Comparison of ENCODE assay signal across 36 cellular contexts in the genomic region with DNA sequence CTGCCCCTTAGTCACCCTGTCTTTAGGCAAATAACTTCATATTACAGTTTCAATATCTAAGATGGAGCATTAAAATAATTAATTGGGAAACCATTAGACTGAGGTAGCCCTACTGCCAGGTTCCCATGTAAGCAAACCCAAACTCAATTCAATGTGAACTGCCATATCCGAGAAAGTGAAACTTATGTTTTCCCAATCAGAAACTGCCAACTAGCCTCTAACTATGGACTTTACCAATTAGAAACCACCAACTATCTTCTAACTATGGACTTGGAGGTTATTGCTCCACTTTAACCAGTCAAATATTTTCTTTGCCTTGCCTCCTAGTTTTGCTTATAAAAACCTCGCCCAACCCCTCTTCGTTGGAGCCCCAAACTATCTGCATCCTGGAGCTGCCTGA.
"Had no signal": no experiment of that assay in that cellular context is flagged by ENCODE, and none has a peak within 500 bp of the region (broad histone marks: within the 10 kb centered on the region; RNA-seq: fewer than 3 reads in every experiment).

No MANE protein-coding gene starts in this region.

- H3K36me3 ChIP-seq: adrenal gland, ascending aorta, brain microvascular endothelial cell, breast epithelium had no signal

- H3K9me3 Mint-ChIP-seq: activated B cell treated with CpG ODN at 0.5 μM for 24 hours; activated CD4-positive, alpha-beta memory T cell treated with anti-CD3 and anti-CD28 coated beads for 36 hours; activated CD4-positive, alpha-beta T cell treated with anti-CD3 and anti-CD28 coated beads, Interleukin-2, amount 10 ng/mL, durations not matched to agents 24 days and 14 days; activated CD8-positive, alpha-beta T cell treated with anti-CD3 and anti-CD28 coated beads for 36 hours; activated naive CD4-positive, alpha-beta T cell treated with anti-CD3 and anti-CD28 coated beads for 36 hours; activated naive CD4-positive, alpha-beta T cell treated with anti-CD3 and anti-CD28 coated beads, Interleukin-2, amount 50 U/mL, for 72 hours; activated naive CD8-positive, alpha-beta T cell treated with anti-CD3 and anti-CD28 coated beads for 36 hours; activated T-cell treated with anti-CD3 and anti-CD28 coated beads, Interleukin-2, amount 50 U/mL, for 4 hours; activated T-cell treated with anti-CD3 and anti-CD28 coated beads, Interleukin-2, amount 50 U/mL, for 72 hours; activated T-helper 1 cell treated with anti-CD3 and anti-CD28 coated beads, Interleukin-12 subunit alpha, Interleukin-12 subunit beta, Interleukin-2, Interleukin-4 antibody, amounts not matched to agents 30 ng/mL and 10 ng/mL and 1 ng/mL, durations not matched to agents 14 hours and 24 hours and 36 hours; activated T-helper 17 cell treated with anti-CD3 and anti-CD28 coated beads, Interleukin-2, amount 50 U/mL, for 72 hours; T-helper 1 cell treated with Interleukin-12 subunit alpha and Interleukin-12 subunit beta and Interleukin-4 antibody, amounts not matched to agents 30 μg/mL and 1 μg/mL, for 36 hours; T-helper 2 cell treated with Interferon-gamma antibody and Interleukin-4, amounts not matched to agents 5 μg/mL and 100 μg/mL, for 36 hours had no signal

- DNase-seq: activated B cell treated with CpG ODN at 0.5 μM for 24 hours; activated CD4-positive, alpha-beta memory T cell treated with anti-CD3 and anti-CD28 coated beads for 36 hours; activated CD4-positive, alpha-beta T cell treated with anti-CD3 and anti-CD28 coated beads for 4 hours; activated CD4-positive, alpha-beta T cell treated with anti-CD3 and anti-CD28 coated beads, Interleukin-2, amount 10 ng/mL, durations not matched to agents 24 days and 14 days; activated CD4-positive, alpha-beta T cell treated with anti-CD3 and anti-CD28 coated beads, Interleukin-2, amount 50 U/mL, for 1 hour; activated CD4-positive, alpha-beta T cell treated with anti-CD3 and anti-CD28 coated beads, Interleukin-2, amount 50 U/mL, for 4 hours; activated CD4-positive, CD25-positive, alpha-beta regulatory T cell treated with anti-CD3 and anti-CD28 coated beads, Interleukin-2, amount 50 U/mL, for 72 hours; activated CD8-positive, alpha-beta memory T cell treated with anti-CD3 and anti-CD28 coated beads, Interleukin-2, amount 50 U/mL, for 4 hours; activated CD8-positive, alpha-beta T cell treated with anti-CD3 and anti-CD28 coated beads for 36 hours; activated effector memory CD4-positive, alpha-beta T cell treated with anti-CD3 and anti-CD28 coated beads, Interleukin-2, amount 50 U/mL, for 16 hours; activated gamma-delta T cell treated with Interleukin-2 at 50 U/mL for 16 hours; activated naive CD4-positive, alpha-beta T cell; activated naive CD4-positive, alpha-beta T cell treated with anti-CD3 and anti-CD28 coated beads for 36 hours; activated naive CD4-positive, alpha-beta T cell treated with anti-CD3 and anti-CD28 coated beads, Interleukin-2, amount 50 U/mL, for 16 hours; activated naive CD8-positive, alpha-beta T cell treated with anti-CD3 and anti-CD28 coated beads for 36 hours; activated T-cell treated with anti-CD3 and anti-CD28 coated beads for 4 hours; activated T-cell treated with anti-CD3 and anti-CD28 coated beads, Interleukin-2, amount 50 U/mL, for 1 hour; activated T-cell treated with anti-CD3 and anti-CD28 coated beads, Interleukin-2, amount 50 U/mL, for 4 hours; activated T-cell treated with anti-CD3 and anti-CD28 coated beads, Interleukin-2, amount 50 U/mL, for 72 hours; adrenal gland; amniotic stem cell; body of pancreas; brain microvascular endothelial cell; central memory CD4-positive, alpha-beta T cell; T-helper 1 cell; T-helper 2 cell; T-helper 9 cell had no signal

- FAIRE-seq: TTC549 had no signal

- H3K4me1 Mint-ChIP-seq: activated B cell treated with CpG ODN at 0.5 μM for 24 hours; activated naive CD8-positive, alpha-beta T cell treated with anti-CD3 and anti-CD28 coated beads for 36 hours; activated T-helper 17 cell treated with anti-CD3 and anti-CD28 coated beads, Interleukin-2, amount 50 U/mL, for 72 hours had no signal

- H3K27ac ChIP-seq: adrenal gland, ascending aorta, body of pancreas, brain microvascular endothelial cell, breast epithelium, VCaP had no signal

- H3K9me3 ChIP-seq: adrenal gland, ascending aorta, body of pancreas, breast epithelium had no signal

- H3K36me3 Mint-ChIP-seq: activated CD4-positive, alpha-beta memory T cell treated with anti-CD3 and anti-CD28 coated beads for 36 hours; activated naive CD4-positive, alpha-beta T cell treated with anti-CD3 and anti-CD28 coated beads, Interleukin-2, amount 50 U/mL, for 72 hours; activated naive CD8-positive, alpha-beta T cell treated with anti-CD3 and anti-CD28 coated beads for 36 hours had no signal

- H3K4me1 ChIP-seq: adrenal gland, ascending aorta, breast epithelium had no signal

- H3K27ac Mint-ChIP-seq: activated B cell treated with CpG ODN at 0.5 μM for 24 hours; activated CD4-positive, alpha-beta memory T cell treated with anti-CD3 and anti-CD28 coated beads for 36 hours; activated CD4-positive, alpha-beta T cell treated with anti-CD3 and anti-CD28 coated beads, Interleukin-2, amount 10 ng/mL, durations not matched to agents 24 days and 14 days; activated CD8-positive, alpha-beta T cell treated with anti-CD3 and anti-CD28 coated beads for 36 hours; activated naive CD4-positive, alpha-beta T cell treated with anti-CD3 and anti-CD28 coated beads for 36 hours; activated naive CD4-positive, alpha-beta T cell treated with anti-CD3 and anti-CD28 coated beads, Interleukin-2, amount 50 U/mL, for 72 hours; activated naive CD8-positive, alpha-beta T cell treated with anti-CD3 and anti-CD28 coated beads for 36 hours; activated T-cell treated with anti-CD3 and anti-CD28 coated beads, Interleukin-2, amount 50 U/mL, for 72 hours; activated T-helper 1 cell treated with anti-CD3 and anti-CD28 coated beads, Interleukin-12 subunit alpha, Interleukin-12 subunit beta, Interleukin-2, Interleukin-4 antibody, amounts not matched to agents 30 ng/mL and 10 ng/mL and 1 ng/mL, durations not matched to agents 14 hours and 24 hours and 36 hours; activated T-helper 17 cell treated with anti-CD3 and anti-CD28 coated beads, Interleukin-2, amount 50 U/mL, for 72 hours; T-helper 1 cell treated with Interleukin-12 subunit alpha and Interleukin-12 subunit beta and Interleukin-4 antibody, amounts not matched to agents 30 μg/mL and 1 μg/mL, for 36 hours; T-helper 2 cell treated with Interferon-gamma antibody and Interleukin-4, amounts not matched to agents 5 μg/mL and 100 μg/mL, for 36 hours had no signal

- H3K4me3 Mint-ChIP-seq: activated B cell treated with CpG ODN at 0.5 μM for 24 hours; activated CD4-positive, alpha-beta memory T cell treated with anti-CD3 and anti-CD28 coated beads for 36 hours; activated CD4-positive, alpha-beta T cell treated with anti-CD3 and anti-CD28 coated beads, Interleukin-2, amount 10 ng/mL, durations not matched to agents 24 days and 14 days; activated CD8-positive, alpha-beta T cell treated with anti-CD3 and anti-CD28 coated beads for 36 hours; activated naive CD4-positive, alpha-beta T cell treated with anti-CD3 and anti-CD28 coated beads for 36 hours; activated naive CD8-positive, alpha-beta T cell treated with anti-CD3 and anti-CD28 coated beads for 36 hours; activated T-cell treated with anti-CD3 and anti-CD28 coated beads, Interleukin-2, amount 50 U/mL, for 4 hours; activated T-cell treated with anti-CD3 and anti-CD28 coated beads, Interleukin-2, amount 50 U/mL, for 72 hours; activated T-helper 1 cell treated with anti-CD3 and anti-CD28 coated beads, Interleukin-12 subunit alpha, Interleukin-12 subunit beta, Interleukin-2, Interleukin-4 antibody, amounts not matched to agents 30 ng/mL and 10 ng/mL and 1 ng/mL, durations not matched to agents 14 hours and 24 hours and 36 hours; activated T-helper 17 cell treated with anti-CD3 and anti-CD28 coated beads, Interleukin-2, amount 50 U/mL, for 72 hours; T-helper 1 cell treated with Interleukin-12 subunit alpha and Interleukin-12 subunit beta and Interleukin-4 antibody, amounts not matched to agents 30 μg/mL and 1 μg/mL, for 36 hours; T-helper 2 cell treated with Interferon-gamma antibody and Interleukin-4, amounts not matched to agents 5 μg/mL and 100 μg/mL, for 36 hours had no signal

- H3K27me3 ChIP-seq: adrenal gland, ascending aorta, body of pancreas, brain microvascular endothelial cell, breast epithelium had no signal

- H3K4me3 ChIP-seq: adrenal gland, ascending aorta, body of pancreas, breast epithelium had no signal
